Comparison of ENCODE assay signal across 1 cellular context in the genomic region with DNA sequence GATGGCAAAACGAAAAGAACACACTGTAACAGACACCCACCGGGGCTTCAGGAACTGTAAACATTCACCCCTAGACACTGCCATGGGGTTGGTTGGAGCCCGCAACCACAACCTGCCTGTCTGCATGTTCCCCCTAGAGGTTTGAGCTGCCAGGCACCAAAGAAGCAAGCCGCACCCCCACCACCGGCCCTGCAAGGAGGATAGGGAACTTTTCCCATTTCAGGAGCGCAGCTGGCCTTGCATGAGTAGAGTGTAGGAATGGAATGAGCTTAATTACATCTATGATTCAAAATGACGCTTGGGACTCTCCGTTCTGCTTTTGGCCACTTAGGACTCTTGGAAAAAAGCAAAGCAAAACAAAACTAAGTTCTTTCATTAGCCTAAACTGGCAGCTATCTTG.
TF ChIP-seq lines count a peak whose summit lies in the region.

No MANE protein-coding gene starts in this region.

TF ChIP-seq in WTC11, 78 proteins besides CTCF, POLR2A, EP300 and RAD21 (continued from another document):
- TF ChIP-seq, protein P1, sequence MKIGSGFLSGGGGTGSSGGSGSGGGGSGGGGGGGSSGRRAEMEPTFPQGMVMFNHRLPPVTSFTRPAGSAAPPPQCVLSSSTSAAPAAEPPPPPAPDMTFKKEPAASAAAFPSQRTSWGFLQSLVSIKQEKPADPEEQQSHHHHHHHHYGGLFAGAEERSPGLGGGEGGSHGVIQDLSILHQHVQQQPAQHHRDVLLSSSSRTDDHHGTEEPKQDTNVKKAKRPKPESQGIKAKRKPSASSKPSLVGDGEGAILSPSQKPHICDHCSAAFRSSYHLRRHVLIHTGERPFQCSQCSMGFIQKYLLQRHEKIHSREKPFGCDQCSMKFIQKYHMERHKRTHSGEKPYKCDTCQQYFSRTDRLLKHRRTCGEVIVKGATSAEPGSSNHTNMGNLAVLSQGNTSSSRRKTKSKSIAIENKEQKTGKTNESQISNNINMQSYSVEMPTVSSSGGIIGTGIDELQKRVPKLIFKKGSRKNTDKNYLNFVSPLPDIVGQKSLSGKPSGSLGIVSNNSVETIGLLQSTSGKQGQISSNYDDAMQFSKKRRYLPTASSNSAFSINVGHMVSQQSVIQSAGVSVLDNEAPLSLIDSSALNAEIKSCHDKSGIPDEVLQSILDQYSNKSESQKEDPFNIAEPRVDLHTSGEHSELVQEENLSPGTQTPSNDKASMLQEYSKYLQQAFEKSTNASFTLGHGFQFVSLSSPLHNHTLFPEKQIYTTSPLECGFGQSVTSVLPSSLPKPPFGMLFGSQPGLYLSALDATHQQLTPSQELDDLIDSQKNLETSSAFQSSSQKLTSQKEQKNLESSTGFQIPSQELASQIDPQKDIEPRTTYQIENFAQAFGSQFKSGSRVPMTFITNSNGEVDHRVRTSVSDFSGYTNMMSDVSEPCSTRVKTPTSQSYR (CRISPR knock-in tag; IDR thresholded peaks at IDR 0.05): no peak
- TF ChIP-seq EMX1 (CRISPR knock-in tag; IDR thresholded peaks at IDR 0.05) (no peak), NFE2L1 (CRISPR knock-in tag; IDR thresholded peaks at IDR 0.05) (no peak), FOXJ3 (CRISPR knock-in tag; IDR thresholded peaks at IDR 0.05; ENCODE audit: borderline replicate concordance) (no peak), IRF2 (CRISPR knock-in tag; IDR thresholded peaks at IDR 0.05; ENCODE audit: borderline replicate concordance, low read depth) (no peak), JUN (CRISPR knock-in tag; IDR thresholded peaks at IDR 0.05) (no peak)
- TF ChIP-seq, protein P2, sequence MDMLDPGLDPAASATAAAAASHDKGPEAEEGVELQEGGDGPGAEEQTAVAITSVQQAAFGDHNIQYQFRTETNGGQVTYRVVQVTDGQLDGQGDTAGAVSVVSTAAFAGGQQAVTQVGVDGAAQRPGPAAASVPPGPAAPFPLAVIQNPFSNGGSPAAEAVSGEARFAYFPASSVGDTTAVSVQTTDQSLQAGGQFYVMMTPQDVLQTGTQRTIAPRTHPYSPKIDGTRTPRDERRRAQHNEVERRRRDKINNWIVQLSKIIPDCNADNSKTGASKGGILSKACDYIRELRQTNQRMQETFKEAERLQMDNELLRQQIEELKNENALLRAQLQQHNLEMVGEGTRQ (CRISPR knock-in tag; IDR thresholded peaks at IDR 0.05): no peak
- TF ChIP-seq, protein P3, sequence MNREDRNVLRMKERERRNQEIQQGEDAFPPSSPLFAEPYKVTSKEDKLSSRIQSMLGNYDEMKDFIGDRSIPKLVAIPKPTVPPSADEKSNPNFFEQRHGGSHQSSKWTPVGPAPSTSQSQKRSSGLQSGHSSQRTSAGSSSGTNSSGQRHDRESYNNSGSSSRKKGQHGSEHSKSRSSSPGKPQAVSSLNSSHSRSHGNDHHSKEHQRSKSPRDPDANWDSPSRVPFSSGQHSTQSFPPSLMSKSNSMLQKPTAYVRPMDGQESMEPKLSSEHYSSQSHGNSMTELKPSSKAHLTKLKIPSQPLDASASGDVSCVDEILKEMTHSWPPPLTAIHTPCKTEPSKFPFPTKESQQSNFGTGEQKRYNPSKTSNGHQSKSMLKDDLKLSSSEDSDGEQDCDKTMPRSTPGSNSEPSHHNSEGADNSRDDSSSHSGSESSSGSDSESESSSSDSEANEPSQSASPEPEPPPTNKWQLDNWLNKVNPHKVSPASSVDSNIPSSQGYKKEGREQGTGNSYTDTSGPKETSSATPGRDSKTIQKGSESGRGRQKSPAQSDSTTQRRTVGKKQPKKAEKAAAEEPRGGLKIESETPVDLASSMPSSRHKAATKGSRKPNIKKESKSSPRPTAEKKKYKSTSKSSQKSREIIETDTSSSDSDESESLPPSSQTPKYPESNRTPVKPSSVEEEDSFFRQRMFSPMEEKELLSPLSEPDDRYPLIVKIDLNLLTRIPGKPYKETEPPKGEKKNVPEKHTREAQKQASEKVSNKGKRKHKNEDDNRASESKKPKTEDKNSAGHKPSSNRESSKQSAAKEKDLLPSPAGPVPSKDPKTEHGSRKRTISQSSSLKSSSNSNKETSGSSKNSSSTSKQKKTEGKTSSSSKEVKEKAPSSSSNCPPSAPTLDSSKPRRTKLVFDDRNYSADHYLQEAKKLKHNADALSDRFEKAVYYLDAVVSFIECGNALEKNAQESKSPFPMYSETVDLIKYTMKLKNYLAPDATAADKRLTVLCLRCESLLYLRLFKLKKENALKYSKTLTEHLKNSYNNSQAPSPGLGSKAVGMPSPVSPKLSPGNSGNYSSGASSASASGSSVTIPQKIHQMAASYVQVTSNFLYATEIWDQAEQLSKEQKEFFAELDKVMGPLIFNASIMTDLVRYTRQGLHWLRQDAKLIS (CRISPR knock-in tag; IDR thresholded peaks at IDR 0.05; ENCODE audit: borderline replicate concordance): no peak
- TF ChIP-seq, protein P4, sequence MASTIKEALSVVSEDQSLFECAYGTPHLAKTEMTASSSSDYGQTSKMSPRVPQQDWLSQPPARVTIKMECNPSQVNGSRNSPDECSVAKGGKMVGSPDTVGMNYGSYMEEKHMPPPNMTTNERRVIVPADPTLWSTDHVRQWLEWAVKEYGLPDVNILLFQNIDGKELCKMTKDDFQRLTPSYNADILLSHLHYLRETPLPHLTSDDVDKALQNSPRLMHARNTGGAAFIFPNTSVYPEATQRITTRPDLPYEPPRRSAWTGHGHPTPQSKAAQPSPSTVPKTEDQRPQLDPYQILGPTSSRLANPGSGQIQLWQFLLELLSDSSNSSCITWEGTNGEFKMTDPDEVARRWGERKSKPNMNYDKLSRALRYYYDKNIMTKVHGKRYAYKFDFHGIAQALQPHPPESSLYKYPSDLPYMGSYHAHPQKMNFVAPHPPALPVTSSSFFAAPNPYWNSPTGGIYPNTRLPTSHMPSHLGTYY (CRISPR knock-in tag; IDR thresholded peaks at IDR 0.05): no peak
- TF ChIP-seq, protein P5, sequence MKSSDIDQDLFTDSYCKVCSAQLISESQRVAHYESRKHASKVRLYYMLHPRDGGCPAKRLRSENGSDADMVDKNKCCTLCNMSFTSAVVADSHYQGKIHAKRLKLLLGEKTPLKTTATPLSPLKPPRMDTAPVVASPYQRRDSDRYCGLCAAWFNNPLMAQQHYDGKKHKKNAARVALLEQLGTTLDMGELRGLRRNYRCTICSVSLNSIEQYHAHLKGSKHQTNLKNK (CRISPR knock-in tag; IDR thresholded peaks at IDR 0.05): no peak
- TF ChIP-seq, protein P6, sequence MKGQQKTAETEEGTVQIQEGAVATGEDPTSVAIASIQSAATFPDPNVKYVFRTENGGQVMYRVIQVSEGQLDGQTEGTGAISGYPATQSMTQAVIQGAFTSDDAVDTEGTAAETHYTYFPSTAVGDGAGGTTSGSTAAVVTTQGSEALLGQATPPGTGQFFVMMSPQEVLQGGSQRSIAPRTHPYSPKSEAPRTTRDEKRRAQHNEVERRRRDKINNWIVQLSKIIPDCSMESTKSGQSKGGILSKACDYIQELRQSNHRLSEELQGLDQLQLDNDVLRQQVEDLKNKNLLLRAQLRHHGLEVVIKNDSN (CRISPR knock-in tag; IDR thresholded peaks at IDR 0.05): no peak
